ENCODE assay signal across 8 cellular contexts in genomic region chr11:66958232-66958955, GRCh38. TPM values are rescaled to one million over a fixed set of nuclear protein-coding genes. Genes with fewer than 3 reads are reported as not detected.
DNase-seq lines count a peak whose midpoint lies in the region; ATAC-seq and TF ChIP-seq lines count a peak whose summit lies in the region.

A gene with protein sequence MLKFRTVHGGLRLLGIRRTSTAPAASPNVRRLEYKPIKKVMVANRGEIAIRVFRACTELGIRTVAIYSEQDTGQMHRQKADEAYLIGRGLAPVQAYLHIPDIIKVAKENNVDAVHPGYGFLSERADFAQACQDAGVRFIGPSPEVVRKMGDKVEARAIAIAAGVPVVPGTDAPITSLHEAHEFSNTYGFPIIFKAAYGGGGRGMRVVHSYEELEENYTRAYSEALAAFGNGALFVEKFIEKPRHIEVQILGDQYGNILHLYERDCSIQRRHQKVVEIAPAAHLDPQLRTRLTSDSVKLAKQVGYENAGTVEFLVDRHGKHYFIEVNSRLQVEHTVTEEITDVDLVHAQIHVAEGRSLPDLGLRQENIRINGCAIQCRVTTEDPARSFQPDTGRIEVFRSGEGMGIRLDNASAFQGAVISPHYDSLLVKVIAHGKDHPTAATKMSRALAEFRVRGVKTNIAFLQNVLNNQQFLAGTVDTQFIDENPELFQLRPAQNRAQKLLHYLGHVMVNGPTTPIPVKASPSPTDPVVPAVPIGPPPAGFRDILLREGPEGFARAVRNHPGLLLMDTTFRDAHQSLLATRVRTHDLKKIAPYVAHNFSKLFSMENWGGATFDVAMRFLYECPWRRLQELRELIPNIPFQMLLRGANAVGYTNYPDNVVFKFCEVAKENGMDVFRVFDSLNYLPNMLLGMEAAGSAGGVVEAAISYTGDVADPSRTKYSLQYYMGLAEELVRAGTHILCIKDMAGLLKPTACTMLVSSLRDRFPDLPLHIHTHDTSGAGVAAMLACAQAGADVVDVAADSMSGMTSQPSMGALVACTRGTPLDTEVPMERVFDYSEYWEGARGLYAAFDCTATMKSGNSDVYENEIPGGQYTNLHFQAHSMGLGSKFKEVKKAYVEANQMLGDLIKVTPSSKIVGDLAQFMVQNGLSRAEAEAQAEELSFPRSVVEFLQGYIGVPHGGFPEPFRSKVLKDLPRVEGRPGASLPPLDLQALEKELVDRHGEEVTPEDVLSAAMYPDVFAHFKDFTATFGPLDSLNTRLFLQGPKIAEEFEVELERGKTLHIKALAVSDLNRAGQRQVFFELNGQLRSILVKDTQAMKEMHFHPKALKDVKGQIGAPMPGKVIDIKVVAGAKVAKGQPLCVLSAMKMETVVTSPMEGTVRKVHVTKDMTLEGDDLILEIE (minus strand): TSS chr11:66958383. CDS start chr11:66872159, 86,224 bp downstream.

- peak within 1 kb of the TSS; percentile 89 for H3K27ac Mint-ChIP-seq in T-helper 1 cell treated with Interleukin-12 subunit alpha and Interleukin-12 subunit beta and Interleukin-4 antibody, amounts not matched to agents 30 μg/mL and 1 μg/mL, for 36 hours

- H3K4me1 ChIP-seq in trophoblast cell (ENCODE audit: control insufficient read depth in 1 of 2, insufficient read depth in 2 of 2, low read length in 2 of 2) (peaks cover 8 to 9% of the 10 kb centered on the region in 2 experiments), tibial nerve (peaks cover 0 to 39% (median 12%) of the 10 kb centered on the region in 4 donors)

- H4K8ac ChIP-seq in trophoblast cell (ENCODE audit: low read depth, low read length), result peak within 1 kb of the TSS; percentile 91

- no peaks in the 10 kb centered on the region for H3K36me3 Mint-ChIP-seq in T-helper 1 cell treated with Interleukin-12 subunit alpha and Interleukin-12 subunit beta and Interleukin-4 antibody, amounts not matched to agents 30 μg/mL and 1 μg/mL, for 36 hours (ENCODE audit: low read depth)

- no peak within 1 kb of the TSS for H2AK5ac ChIP-seq in trophoblast cell (ENCODE audit: low read length)

- no peak within 1 kb of the TSS for H3K4ac ChIP-seq in trophoblast cell (ENCODE audit: low read depth, low read length)

- H3K9me3 Mint-ChIP-seq in T-helper 1 cell treated with Interleukin-12 subunit alpha and Interleukin-12 subunit beta and Interleukin-4 antibody, amounts not matched to agents 30 μg/mL and 1 μg/mL, for 36 hours, result no peaks in the 10 kb centered on the region

- peaks cover 2% of the 10 kb centered on the region for H3K79me2 ChIP-seq in trophoblast cell (ENCODE audit: control insufficient read depth, insufficient read depth, low read length, poor library complexity)

- TF ChIP-seq POLR2A in tibial nerve (IDR thresholded peaks at IDR 0.05), result peak; percentile 79 to 88

- no peaks in the 10 kb centered on the region for H3K36me3 ChIP-seq in trophoblast cell (ENCODE audit: control insufficient read depth in 1 of 2, insufficient read depth in 2 of 2, low read length in 2 of 2)
- no peaks in the 10 kb centered on the region for H3K36me3 ChIP-seq in tibial nerve

- H3K18ac ChIP-seq in trophoblast cell (ENCODE audit: low read length), result peak within 1 kb of the TSS; percentile 96

- H3K4me3 ChIP-seq in GM08714 (ENCODE audit: low read length), result peak within 1 kb of the TSS; percentile 44; the same call in 1 of the 2 replicates
- H3K4me3 ChIP-seq in trophoblast cell (ENCODE audit: low read depth, low read length), result peak within 1 kb of the TSS; percentile 99
- peak within 1 kb of the TSS; percentile 64 to 88 (median 70) for H3K4me3 ChIP-seq in tibial nerve

- peak; percentile 94 for ATAC-seq in HG02642 (IDR thresholded peaks at IDR 0.05; ENCODE audit: poor library complexity, unreplicated experiment)

- peak in 1 of 5 experiments; percentile 39 for TF ChIP-seq CTCF in tibial nerve (IDR thresholded peaks at IDR 0.05)

- H3K27me3 Mint-ChIP-seq in T-helper 1 cell treated with Interleukin-12 subunit alpha and Interleukin-12 subunit beta and Interleukin-4 antibody, amounts not matched to agents 30 μg/mL and 1 μg/mL, for 36 hours (ENCODE audit: low read depth), result peaks cover 10% of the 10 kb centered on the region

- DNase-seq in NCI-H128 (lab: John Stamatoyannopoulos, UW; ENCODE audit: unreplicated experiment), result peak; percentile 97
- DNase-seq in amniotic epithelial cell (ENCODE audit: low read depth), result peak; percentile 100
- peak; percentile 99 for DNase-seq in cardiac septum (ENCODE audit: low spot score)
- DNase-seq in trophoblast cell, result peak; percentile 99
- DNase-seq in tibial nerve (ENCODE audit: low spot score in 2 of 2), result peak; percentile 98 to 99

- no CpG with 5 or more reads among the region's 74 CpGs for WGBS in trophoblast cell (ENCODE audit: extremely low coverage, insufficient coverage, insufficient read length)
- 0 to 1% methylated on average over 57 to 58 of the region's 74 CpGs for WGBS in tibial nerve, 2 donors

- no peak within 1 kb of the TSS for H3K23ac ChIP-seq in trophoblast cell (ENCODE audit: low read length)

- peak within 1 kb of the TSS; percentile 37 for H2BK12ac ChIP-seq in trophoblast cell (ENCODE audit: low read length)

- peaks cover 2% of the 10 kb centered on the region for H3K79me1 ChIP-seq in trophoblast cell (ENCODE audit: low read length)

- peaks cover 15% of the 10 kb centered on the region for H3K4me1 Mint-ChIP-seq in T-helper 1 cell treated with Interleukin-12 subunit alpha and Interleukin-12 subunit beta and Interleukin-4 antibody, amounts not matched to agents 30 μg/mL and 1 μg/mL, for 36 hours (ENCODE audit: low read depth)

- intact Hi-C loops in cardiac septum (cut with DNase I), result no loop called here

- peak; percentile 92 to 97 for TF ChIP-seq EP300 in tibial nerve (IDR thresholded peaks at IDR 0.05)

- H3K14ac ChIP-seq in trophoblast cell (ENCODE audit: low read length), result peak within 1 kb of the TSS; percentile 84

- peak within 1 kb of the TSS; percentile 89 for H2AFZ ChIP-seq in trophoblast cell (ENCODE audit: insufficient read depth, low read length, poor library complexity)

- peak within 1 kb of the TSS; percentile 80 for H4K12ac ChIP-seq in trophoblast cell (ENCODE audit: low read depth, low read length)

- no peak within 1 kb of the TSS for H2BK5ac ChIP-seq in trophoblast cell (ENCODE audit: low read depth, low read length, poor library complexity)

- H3K27ac ChIP-seq in trophoblast cell (ENCODE audit: low read depth, low read length) (peak within 1 kb of the TSS; percentile 60), tibial nerve (peak within 1 kb of the TSS; percentile 72 to 86 (median 80))

- H3K9me3 ChIP-seq in trophoblast cell (ENCODE audit: insufficient read depth, low read depth, low read length), result peaks cover 3% of the 10 kb centered on the region
- H3K9me3 ChIP-seq in tibial nerve, result no peaks in the 10 kb centered on the region

- H4K91ac ChIP-seq in trophoblast cell (ENCODE audit: low read depth, low read length), result peak within 1 kb of the TSS; percentile 72

- peak within 1 kb of the TSS; percentile 88 for H3K4me2 ChIP-seq in trophoblast cell (ENCODE audit: low read length)

- peak within 1 kb of the TSS; percentile 85 for H3K4me3 Mint-ChIP-seq in T-helper 1 cell treated with Interleukin-12 subunit alpha and Interleukin-12 subunit beta and Interleukin-4 antibody, amounts not matched to agents 30 μg/mL and 1 μg/mL, for 36 hours

- H3K9ac ChIP-seq in trophoblast cell (ENCODE audit: low read length), result peak within 1 kb of the TSS; percentile 87

- no peaks in the 10 kb centered on the region for H3K27me3 ChIP-seq in trophoblast cell (ENCODE audit: insufficient read depth, low read length)
- H3K27me3 ChIP-seq in tibial nerve, result no peaks in the 10 kb centered on the region

- H2BK120ac ChIP-seq in trophoblast cell (ENCODE audit: insufficient read depth, low read length, poor library complexity), result peak within 1 kb of the TSS; percentile 80

RNA-seq across cellular contexts. Expression of the gene that starts here (rescaled TPM):
- total RNA-seq in cardiac septum (12.1 TPM), tibial nerve (100 to 1,000 TPM in 1 of 4 donors, 10 to 100 TPM in 3; 82.5 to 135 (median 90.2) TPM)
- polyA plus RNA-seq in trophoblast cell (2013), result 6.1 and 6.3 TPM in 2 replicates

Comparison
In these comparisons a context has a peak if more than half of its experiments do, and no peak if none do; other contexts are left out.
1. Peak in every context shown above with its lines: DNase-seq, ATAC-seq, H3K4me3 ChIP-seq and H3K27ac ChIP-seq.
2. H3K4me3 ChIP-seq: peak in every context shown above with its lines; median percentile 99 in trophoblast cell; 70 in tibial nerve; 44 in GM08714.